Comparison of ENCODE assay signal across 1 cellular context in the genomic region with DNA sequence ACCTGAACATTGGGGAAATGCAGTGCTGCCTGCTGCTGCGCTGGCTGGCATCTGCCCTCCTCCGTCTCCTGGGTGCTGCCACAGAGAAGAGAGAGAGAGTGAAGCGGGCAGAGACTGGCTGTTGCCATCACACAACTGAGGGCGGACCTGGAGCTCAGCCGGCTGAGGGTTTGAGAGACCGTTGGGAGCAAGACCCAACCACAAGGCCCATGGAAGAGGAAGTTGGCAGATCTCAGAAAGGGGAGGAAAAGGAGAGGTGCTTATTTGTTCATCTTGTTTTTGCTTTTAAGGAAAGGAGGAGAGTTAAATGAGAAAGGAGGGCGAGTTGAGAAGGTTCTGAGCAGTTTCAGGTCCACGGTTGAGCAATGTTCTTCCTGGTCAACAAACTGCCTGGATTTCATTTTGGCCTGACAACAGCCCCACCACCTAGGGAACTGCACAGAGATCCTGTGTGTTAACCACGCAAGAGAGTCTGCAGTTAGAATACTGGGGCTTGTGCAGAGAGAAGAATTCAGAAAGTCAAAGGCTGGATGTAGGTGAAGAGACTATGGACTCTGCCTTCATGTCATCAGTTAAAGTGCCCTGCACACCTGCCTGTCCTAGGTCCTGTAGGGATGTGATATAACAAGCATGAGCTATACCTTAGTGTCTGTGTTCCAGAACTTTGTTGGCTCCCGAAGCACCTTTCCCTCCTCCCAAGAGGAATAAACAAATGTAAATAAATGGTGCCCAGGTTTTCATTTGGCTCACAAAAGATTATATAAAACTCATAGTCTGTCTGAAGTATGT.
TF ChIP-seq lines count a peak whose summit lies in the region.

No MANE protein-coding gene starts in this region.

TF ChIP-seq in IMR-90, 13 proteins besides CTCF, POLR2A, EP300 and RAD21:
- TF ChIP-seq MXI1 (IDR thresholded peaks at IDR 0.05; ENCODE audit: borderline replicate concordance, low read depth, low read length) (no peak), MAFK (IDR thresholded peaks at IDR 0.05; ENCODE audit: low read depth, low read length) (no peak), RCOR1 (IDR thresholded peaks at IDR 0.05; ENCODE audit: insufficient replicate concordance, low read length) (no peak), SMC3 (IDR thresholded peaks at IDR 0.05; ENCODE audit: low read depth, low read length) (no peak), NFE2L2 (IDR thresholded peaks at IDR 0.05; ENCODE audit: low read depth, low read length) (no peak), FOS (IDR thresholded peaks at IDR 0.05; ENCODE audit: low read depth, low read length) (no peak), CEBPB (IDR thresholded peaks at IDR 0.05; ENCODE audit: low read depth, low read length) (no peak), CHD1 (IDR thresholded peaks at IDR 0.05; ENCODE audit: low read depth, low read length) (no peak), MAZ (IDR thresholded peaks at IDR 0.05; ENCODE audit: borderline replicate concordance, low read depth, low read length) (no peak), RFX5 (IDR thresholded peaks at IDR 0.05; ENCODE audit: low read depth, low read length) (no peak), BHLHE40 (IDR thresholded peaks at IDR 0.05; ENCODE audit: low read depth, low read length) (no peak)
- TF ChIP-seq, protein P1, sequence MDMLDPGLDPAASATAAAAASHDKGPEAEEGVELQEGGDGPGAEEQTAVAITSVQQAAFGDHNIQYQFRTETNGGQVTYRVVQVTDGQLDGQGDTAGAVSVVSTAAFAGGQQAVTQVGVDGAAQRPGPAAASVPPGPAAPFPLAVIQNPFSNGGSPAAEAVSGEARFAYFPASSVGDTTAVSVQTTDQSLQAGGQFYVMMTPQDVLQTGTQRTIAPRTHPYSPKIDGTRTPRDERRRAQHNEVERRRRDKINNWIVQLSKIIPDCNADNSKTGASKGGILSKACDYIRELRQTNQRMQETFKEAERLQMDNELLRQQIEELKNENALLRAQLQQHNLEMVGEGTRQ (IDR thresholded peaks at IDR 0.05; ENCODE audit: low read depth, low read length), result no peak
- TF ChIP-seq, protein P2, sequence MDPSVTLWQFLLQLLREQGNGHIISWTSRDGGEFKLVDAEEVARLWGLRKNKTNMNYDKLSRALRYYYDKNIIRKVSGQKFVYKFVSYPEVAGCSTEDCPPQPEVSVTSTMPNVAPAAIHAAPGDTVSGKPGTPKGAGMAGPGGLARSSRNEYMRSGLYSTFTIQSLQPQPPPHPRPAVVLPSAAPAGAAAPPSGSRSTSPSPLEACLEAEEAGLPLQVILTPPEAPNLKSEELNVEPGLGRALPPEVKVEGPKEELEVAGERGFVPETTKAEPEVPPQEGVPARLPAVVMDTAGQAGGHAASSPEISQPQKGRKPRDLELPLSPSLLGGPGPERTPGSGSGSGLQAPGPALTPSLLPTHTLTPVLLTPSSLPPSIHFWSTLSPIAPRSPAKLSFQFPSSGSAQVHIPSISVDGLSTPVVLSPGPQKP (IDR thresholded peaks at IDR 0.05; ENCODE audit: borderline replicate concordance, low read depth, low read length), result no peak
